29 cellular contexts compared by ENCODE assay signal in the genomic region with DNA sequence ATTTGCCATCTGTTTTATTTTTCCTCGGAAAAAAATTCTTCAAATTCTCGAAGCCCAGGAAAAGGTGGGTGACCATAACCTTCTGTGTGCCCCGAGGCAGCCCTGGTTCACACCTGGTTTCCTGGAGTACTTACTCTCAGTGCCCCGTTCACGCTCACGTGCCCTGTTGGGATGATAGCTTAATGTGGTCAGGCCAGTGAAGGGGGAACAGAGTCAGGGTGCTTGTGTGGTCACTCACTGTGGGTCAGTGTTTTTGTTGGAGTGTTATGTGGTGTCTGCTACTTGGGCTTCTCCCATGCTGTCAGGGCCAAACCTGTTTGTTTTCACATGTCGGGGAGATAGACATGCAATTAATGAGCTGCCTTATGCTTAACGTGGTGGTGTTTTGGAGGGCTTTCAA.
DNase-seq lines count a peak whose midpoint lies in the region; ATAC-seq and TF ChIP-seq lines count a peak whose summit lies in the region.
"Had no signal": no experiment of that assay in that cellular context is flagged by ENCODE, and none has a peak within 500 bp of the region (broad histone marks: within the 10 kb centered on the region; RNA-seq: fewer than 3 reads in every experiment).

No MANE protein-coding gene starts in this region.

- 58% methylated on average over 2 of the region's 8 CpGs; no CpG with 5 or more reads in 1 of the 2 experiments for WGBS in IMR-90 (ENCODE audit: extremely low coverage in 2 of 2, insufficient read length in 1 of 2), 2 experiments

- H2AK9ac ChIP-seq in IMR-90 (replicated peaks; ENCODE audit: low read depth, low read length, poor library complexity) = no peak overlapping the region

- H3K4me2 ChIP-seq in BLaER1 (peak overlapping the region; percentile 29), IMR-90 (ENCODE audit: low read depth, low read length) (no peak overlapping the region), neural progenitor cell (no peak overlapping the region)
- H3K4me2 ChIP-seq: KMS-11 had no signal

- H2BK5ac ChIP-seq in IMR-90 (ENCODE audit: low read depth, low read length, poor library complexity, severe bottlenecking) = no peak overlapping the region

- intact Hi-C loops in IMR-90 (cut with micrococcal nuclease) = loop anchor here (5.0 kb wide), 1 partner anchor 42 kb away; no protein-coding TSS in a partner anchor

- H2AFZ ChIP-seq in IMR-90 (replicated peaks; ENCODE audit: low read length, poor library complexity) (no peak overlapping the region), neural progenitor cell (replicated peaks) (no peak overlapping the region)

- TF ChIP-seq CTCF in IMR-90 (conservative IDR thresholded peaks at IDR 0.05; ENCODE audit: low read depth, low read length) = no peak
- no peak for TF ChIP-seq CTCF in neural progenitor cell (IDR thresholded peaks at IDR 0.05)
- no peak for TF ChIP-seq CTCF in GM13977 (IDR thresholded peaks at IDR 0.05; ENCODE audit: extremely low read depth, insufficient read depth, missing control alignments)

- no TSS peak for BruUV-seq in IMR-90 (replicated peaks; lab: Mats Ljungman, UMichigan)

- H3K18ac ChIP-seq in IMR-90 (ENCODE audit: low read depth, low read length) = no peak overlapping the region; the same call in 1 of the 2 replicates

- H2BK20ac ChIP-seq in IMR-90 (ENCODE audit: low read depth, low read length) = no peak overlapping the region

- peaks cover 4% of the 10 kb centered on the region for H3K27me3 Mint-ChIP-seq in neural progenitor cell (ENCODE audit: insufficient read depth, low read depth)
- H3K27me3 Mint-ChIP-seq: activated naive CD4-positive, alpha-beta T cell treated with anti-CD3 and anti-CD28 coated beads, Interleukin-2, amount 10 ng/mL, durations not matched to agents 7 days and 5 days; CD8-positive, alpha-beta memory T cell had no signal

- TF ChIP-seq POLR2A in IMR-90 (IDR thresholded peaks at IDR 0.05; ENCODE audit: low read depth, low read length) = no peak

- no peak overlapping the region for H2BK120ac ChIP-seq in IMR-90 (ENCODE audit: low read depth, low read length)

- no peak overlapping the region for H3K27ac ChIP-seq in BLaER1
- peak overlapping the region; percentile 14 for H3K27ac ChIP-seq in IMR-90 (ENCODE audit: insufficient read depth, low read length)
- H3K27ac ChIP-seq in neural progenitor cell = no peak overlapping the region
- H3K27ac ChIP-seq: gastroesophageal sphincter, KMS-11, left lung, Peyer's patch, right atrium auricular region, SJSA1, tibial artery had no signal

- dilution Hi-C loops in IMR-90 (cut with HindIII; ENCODE audit: low sequenced_read_pairs, unreplicated experiment) = no loop called here

- no peak for TF ChIP-seq RAD21 in IMR-90 (IDR thresholded peaks at IDR 0.05; ENCODE audit: low read length)

- H3K4me3 ChIP-seq in BLaER1 = no peak overlapping the region
- H3K4me3 ChIP-seq in IMR-90 (ENCODE audit: insufficient read depth, low read depth, low read length) = no peak overlapping the region
- no peak overlapping the region for H3K4me3 ChIP-seq in neural progenitor cell
- H3K4me3 ChIP-seq: gastroesophageal sphincter, left lung, Peyer's patch, right atrium auricular region, SJSA1, tibial artery had no signal

- H4K5ac ChIP-seq in IMR-90 (ENCODE audit: low read depth, low read length) = no peak overlapping the region

- peaks cover 51% of the 10 kb centered on the region for H3K4me1 Mint-ChIP-seq in neural progenitor cell

- no peak overlapping the region for H4K8ac ChIP-seq in IMR-90 (ENCODE audit: low read depth in 2 of 2, low read length in 2 of 2)

- H3K79me2 ChIP-seq in neural progenitor cell (ENCODE audit: low read depth) = peaks cover 100% of the 10 kb centered on the region

- H3K36me3 ChIP-seq in BLaER1 (peaks cover 10% of the 10 kb centered on the region; the same call in 1 of the 2 replicates), IMR-90 (ENCODE audit: control insufficient read depth, insufficient read depth, low read length) (no peaks in the 10 kb centered on the region), neural progenitor cell (no peaks in the 10 kb centered on the region)
- H3K36me3 ChIP-seq: gastroesophageal sphincter, left lung, Peyer's patch, right atrium auricular region, tibial artery had no signal

- H3K9ac ChIP-seq in BLaER1 (no peak overlapping the region), IMR-90 (ENCODE audit: low read depth, low read length) (no peak overlapping the region), neural progenitor cell (no peak overlapping the region)
- H3K9ac ChIP-seq: KMS-11 had no signal

- no peak overlapping the region for H3K56ac ChIP-seq in IMR-90 (ENCODE audit: extremely low read depth, insufficient read depth, low read length)

- peaks cover 11% of the 10 kb centered on the region for H3F3A ChIP-seq in neural progenitor cell (ENCODE audit: low read depth)

- DNase-seq in IMR-90 (no peak), glomerular visceral epithelial cell (ENCODE audit: extremely low spot score) (peak; percentile 36), neural progenitor cell (ENCODE audit: low spot score) (no peak), GM13977 (ENCODE audit: low spot score) (no peak), NCI-H2081 treated with DMSO at 0.1 percent for 48 hours (lab: John Stamatoyannopoulos, UW) (no peak), SKM-1 (lab: John Stamatoyannopoulos, UW; ENCODE audit: unreplicated experiment) (no peak)
- no peak for DNase-seq in activated CD4-positive, alpha-beta T cell treated with anti-CD3 and anti-CD28 coated beads for 1 hour
- DNase-seq: activated CD4-positive, CD25-positive, alpha-beta regulatory T cell; activated CD8-positive, alpha-beta T cell treated with anti-CD3 and anti-CD28 coated beads, Interleukin-2, amount 10 ng/mL, durations not matched to agents 7 days and 5 days; activated naive CD4-positive, alpha-beta T cell treated with anti-CD3 and anti-CD28 coated beads, Interleukin-2, amount 10 ng/mL, durations not matched to agents 7 days and 5 days; activated T-cell treated with anti-CD3 and anti-CD28 coated beads, Interleukin-2, amount 50 U/mL, for 48 hours; aorta; CD8-positive, alpha-beta memory T cell; cerebellar nuclear complex; DMS79 treated with DMSO at 0.1 percent for 48 hours; effector CD8-positive, alpha-beta T cell; H7; left lung; NCI-H2029 treated with DMSO at 0.1 percent for 48 hours; NCI-H446 treated with DMSO at 0.1 percent for 48 hours; NK-92 treated with Interleukin-12 subunit alpha and Interleukin-12 subunit beta, amount 100 ng/mL, for 24 hours; Peyer's patch; tibial artery had no signal

- peak overlapping the region; percentile 5; the same call in 1 of the 2 replicates for H3K14ac ChIP-seq in IMR-90 (replicated peaks; ENCODE audit: low read depth, low read length)

- H3K9me3 ChIP-seq in BLaER1 (no peaks in the 10 kb centered on the region), IMR-90 (ENCODE audit: control insufficient read depth, insufficient read depth, low read length) (no peaks in the 10 kb centered on the region), neural progenitor cell (ENCODE audit: low read depth) (no peaks in the 10 kb centered on the region)
- H3K9me3 ChIP-seq: gastroesophageal sphincter, left lung, Peyer's patch, right atrium auricular region, SJSA1, tibial artery had no signal

- peaks cover 63% of the 10 kb centered on the region for H3K4me1 ChIP-seq in BLaER1
- H3K4me1 ChIP-seq in IMR-90 (ENCODE audit: control insufficient read depth, insufficient read depth, low read length) = peaks cover 24% of the 10 kb centered on the region
- H3K4me1 ChIP-seq in neural progenitor cell = peaks cover 81% of the 10 kb centered on the region

- in situ Hi-C loops in IMR-90 (cut with MboI; ENCODE audit: low sequenced_read_pairs) (no loop called here), GM13977 (cut with MboI; ENCODE audit: low pct_unique_long_range_greater_than_20kb, low sequenced_read_pairs, unreplicated experiment) (no loop called here)

- H3K9me1 ChIP-seq in IMR-90 (ENCODE audit: insufficient read depth, low read length) = peaks cover 38% of the 10 kb centered on the region

- POLR2A ChIA-PET in IMR-90 (lab: Charles Lee; ENCODE audit: unreplicated experiment) = no interaction called here

- H3K79me1 ChIP-seq in IMR-90 (ENCODE audit: low read depth in 1 of 2, low read length in 2 of 2) = peaks cover 21 to 87% of the 10 kb centered on the region in 2 experiments

- H3K36me3 Mint-ChIP-seq in neural progenitor cell = peaks cover 14% of the 10 kb centered on the region

- H2AK5ac ChIP-seq in IMR-90 (ENCODE audit: low read depth, low read length) = peak overlapping the region; percentile 69

- no peak for ATAC-seq in IMR-90 (ENCODE audit: low read depth)
- ATAC-seq: activated CD8-positive, alpha-beta T cell treated with anti-CD3 and anti-CD28 coated beads, Interleukin-2, amount 10 ng/mL, durations not matched to agents 7 days and 5 days; esophagus mucosa; gastroesophageal sphincter; left lung had no signal

- H3K4ac ChIP-seq in IMR-90 (ENCODE audit: low read depth, low read length) = no peak overlapping the region

- H3K9me3 Mint-ChIP-seq in neural progenitor cell = peaks cover 18% of the 10 kb centered on the region
- H3K9me3 Mint-ChIP-seq: activated naive CD4-positive, alpha-beta T cell treated with anti-CD3 and anti-CD28 coated beads, Interleukin-2, amount 10 ng/mL, durations not matched to agents 7 days and 5 days; CD8-positive, alpha-beta memory T cell had no signal

- no peak overlapping the region for H3K4me3 Mint-ChIP-seq in neural progenitor cell
- H3K4me3 Mint-ChIP-seq: activated CD8-positive, alpha-beta T cell treated with anti-CD3 and anti-CD28 coated beads, Interleukin-2, amount 10 ng/mL, durations not matched to agents 7 days and 5 days; activated naive CD4-positive, alpha-beta T cell treated with anti-CD3 and anti-CD28 coated beads, Interleukin-2, amount 10 ng/mL, durations not matched to agents 7 days and 5 days had no signal

- H3K27me3 ChIP-seq in BLaER1 = no peaks in the 10 kb centered on the region
- no peaks in the 10 kb centered on the region for H3K27me3 ChIP-seq in IMR-90 (ENCODE audit: control insufficient read depth, insufficient read depth, low read length)
- no peaks in the 10 kb centered on the region for H3K27me3 ChIP-seq in neural progenitor cell
- H3K27me3 ChIP-seq: gastroesophageal sphincter, left lung, Peyer's patch, right atrium auricular region, SJSA1, tibial artery had no signal

- H3K23ac ChIP-seq in IMR-90 (ENCODE audit: low read depth, low read length) = no peak overlapping the region; the same call in 1 of the 2 replicates

- H3K27ac Mint-ChIP-seq in neural progenitor cell = peak overlapping the region; percentile 23
- H3K27ac Mint-ChIP-seq: activated CD8-positive, alpha-beta T cell treated with anti-CD3 and anti-CD28 coated beads, Interleukin-2, amount 10 ng/mL, durations not matched to agents 7 days and 5 days; activated naive CD4-positive, alpha-beta T cell treated with anti-CD3 and anti-CD28 coated beads, Interleukin-2, amount 10 ng/mL, durations not matched to agents 7 days and 5 days had no signal

- CTCF ChIA-PET in IMR-90 (lab: Yijun Ruan, JAX) = no interaction called here

- H4K91ac ChIP-seq in IMR-90 (ENCODE audit: insufficient read depth, low read depth, low read length) = no peak overlapping the region

- no peak overlapping the region for H2BK15ac ChIP-seq in IMR-90 (ENCODE audit: low read depth, low read length)

- H4K20me1 ChIP-seq in BLaER1 (peaks cover 100% of the 10 kb centered on the region), IMR-90 (ENCODE audit: insufficient read depth, low read length) (peaks cover 98% of the 10 kb centered on the region), neural progenitor cell (ENCODE audit: low read depth) (peaks cover 100% of the 10 kb centered on the region)

TF ChIP-seq in IMR-90, 13 proteins besides CTCF, POLR2A, EP300 and RAD21 (continues in another document):
- no peak for TF ChIP-seq RFX5 (IDR thresholded peaks at IDR 0.05; ENCODE audit: low read depth, low read length)
